8 cellular contexts compared by ENCODE assay signal in genomic region chr18:76398899-76399612, GRCh38.
DNase-seq lines count a peak whose midpoint lies in the region; ATAC-seq, FAIRE-seq and TF ChIP-seq lines count a peak whose summit lies in the region.

No MANE protein-coding gene starts in this region.

- intact Hi-C loops in endothelial cell of umbilical vein (cut with micrococcal nuclease): loop anchor here (1.0 kb wide), 3 partner anchors 221 to 310 kb away; no protein-coding TSS in a partner anchor
- intact Hi-C loops in mucosa of descending colon (cut with DNase I, micrococcal nuclease): loop anchor here (5.0 to 10.0 kb wide), 2 partner anchors 288 to 306 kb away; no protein-coding TSS in a partner anchor

- H3K36me3 ChIP-seq in NT2/D1 (ENCODE audit: insufficient read depth, insufficient read length, low read length) (no peaks in the 10 kb centered on the region), endothelial cell of umbilical vein (ENCODE audit: control insufficient read depth in 2 of 2, extremely low read depth in 1 of 2, insufficient read depth in 2 of 2, low read length in 2 of 2) (no peaks in the 10 kb centered on the region), mucosa of descending colon (ENCODE audit: low read depth) (no peaks in the 10 kb centered on the region)

- H4K20me1 ChIP-seq in endothelial cell of umbilical vein (replicated peaks; ENCODE audit: control insufficient read depth, extremely low read depth, insufficient read depth, low read length): no peaks in the 10 kb centered on the region

- no peaks in the 10 kb centered on the region for H3K27me3 ChIP-seq in NT2/D1 (ENCODE audit: insufficient read depth, insufficient read length)
- no peaks in the 10 kb centered on the region for H3K27me3 ChIP-seq in endothelial cell of umbilical vein (ENCODE audit: control insufficient read depth in 2 of 2, insufficient read depth in 2 of 2, low read length in 2 of 2)

- H3K9me1 ChIP-seq in endothelial cell of umbilical vein (replicated peaks; ENCODE audit: control insufficient read depth, extremely low read depth, insufficient read depth, low read length): no peaks in the 10 kb centered on the region

- DNase-seq in D341Med (ENCODE audit: low spot score) (peak; percentile 95), HPDE6-E6E7 (ENCODE audit: extremely low spot score) (peak; percentile 86), NT2/D1 (ENCODE audit: low read depth, low spot score) (peak; percentile 57), endothelial cell of umbilical vein (ENCODE audit: low read depth, low spot score) (peak; percentile 66), mucosa of descending colon (peak; percentile 83 to 88 (median 85))
- DNase-seq in activated CD8-positive, alpha-beta memory T cell treated with anti-CD3 and anti-CD28 coated beads, Interleukin-2, amount 50 U/mL, for 1 hour (ENCODE audit: extremely low read depth): peak; percentile 48
- peak; percentile 87 for DNase-seq in stimulated activated CD8-positive, alpha-beta memory T cell treated with anti-CD3 and anti-CD28 coated beads, Interleukin-4, amount 100 ng/mL, for 48 hours

- dilution Hi-C loops in endothelial cell of umbilical vein (cut with MboI; ENCODE audit: extremely low pct_ligation_motif_present, low sequenced_read_pairs): no loop called here

- ATAC-seq in GM21381 (IDR thresholded peaks at IDR 0.05; ENCODE audit: unreplicated experiment) (peak; percentile 95), mucosa of descending colon (peak; percentile 96)

- TF ChIP-seq POLR2A in endothelial cell of umbilical vein (IDR thresholded peaks at IDR 0.05; ENCODE audit: low read depth, low read length): no peak

- TF ChIP-seq CTCF in endothelial cell of umbilical vein (IDR thresholded peaks at IDR 0.05; ENCODE audit: extremely low read depth in 1 of 2, insufficient read depth in 1 of 2, low read depth in 1 of 2, low read length in 2 of 2) (peak; percentile 87 to 97), mucosa of descending colon (IDR thresholded peaks at IDR 0.05) (peak; percentile 95)

- no peak overlapping the region for H3K9ac ChIP-seq in NT2/D1 (ENCODE audit: insufficient read length, low read depth)
- H3K9ac ChIP-seq in endothelial cell of umbilical vein (replicated peaks; ENCODE audit: extremely low read depth, insufficient read depth, low read length): no peak overlapping the region

- CTCF ChIA-PET in endothelial cell of umbilical vein (lab: Charles Lee): interaction anchor here (0.6 to 6.8 kb wide), 26 partner anchors 9 to 332 kb away, joined by 3 to 169 read pairs (median 4); no protein-coding TSS in a partner anchor

- POLR2A ChIA-PET in endothelial cell of umbilical vein (lab: Charles Lee): no interaction called here

- H3K4me3 ChIP-seq in NT2/D1 (ENCODE audit: insufficient read length, low read depth) (no peak overlapping the region), endothelial cell of umbilical vein (replicated peaks in 1 of 3; ENCODE audit: insufficient read depth in 1 of 3, low read depth in 1 of 3, low read length in 3 of 3) (no peak overlapping the region), mucosa of descending colon (no peak overlapping the region)

- BruUV-seq in endothelial cell of umbilical vein (replicated peaks; lab: Mats Ljungman, UMichigan): no TSS peak

- H3K79me2 ChIP-seq in endothelial cell of umbilical vein (ENCODE audit: control insufficient read depth, insufficient read depth, low read length): no peaks in the 10 kb centered on the region

- H3K9me3 ChIP-seq in NT2/D1 (ENCODE audit: insufficient read depth, low read length): no peaks in the 10 kb centered on the region
- H3K9me3 ChIP-seq in endothelial cell of umbilical vein (replicated peaks; ENCODE audit: control insufficient read depth, insufficient read depth, low read length): no peaks in the 10 kb centered on the region
- H3K9me3 ChIP-seq in mucosa of descending colon: no peaks in the 10 kb centered on the region

- H3K4me1 ChIP-seq in NT2/D1 (ENCODE audit: insufficient read depth, insufficient read length) (no peaks in the 10 kb centered on the region), endothelial cell of umbilical vein (ENCODE audit: control insufficient read depth, extremely low read depth, insufficient read depth, low read length) (no peaks in the 10 kb centered on the region), mucosa of descending colon (ENCODE audit: low read depth) (no peaks in the 10 kb centered on the region)

- H2AFZ ChIP-seq in endothelial cell of umbilical vein (ENCODE audit: low read depth, low read length): no peak overlapping the region

- no peak overlapping the region for H3K27ac ChIP-seq in endothelial cell of umbilical vein (ENCODE audit: insufficient read depth, low read depth, low read length)

- H3K4me2 ChIP-seq in endothelial cell of umbilical vein (ENCODE audit: insufficient read depth, low read length): no peak overlapping the region

- peak; percentile 95 for FAIRE-seq in endothelial cell of umbilical vein (lab: Jason Lieb, UNC)

TF ChIP-seq in endothelial cell of umbilical vein, 7 proteins besides CTCF, POLR2A, EP300 and RAD21:
- TF ChIP-seq MYC (IDR thresholded peaks at IDR 0.05; ENCODE audit: low read depth, low read length): no peak
- no peak for TF ChIP-seq MAX (IDR thresholded peaks at IDR 0.05; ENCODE audit: insufficient read depth, insufficient read length)
- no peak for TF ChIP-seq JUN (IDR thresholded peaks at IDR 0.05; ENCODE audit: borderline replicate concordance, insufficient read depth, insufficient read length, low read depth)
- TF ChIP-seq POLR2AphosphoS5 (IDR thresholded peaks at IDR 0.05; ENCODE audit: insufficient read depth, low read depth, low read length): no peak
- no peak for TF ChIP-seq GATA2 (IDR thresholded peaks at IDR 0.05; ENCODE audit: insufficient read depth, insufficient read length, low read depth, low read length)
- no peak for TF ChIP-seq EZH2 (IDR thresholded peaks at IDR 0.05; ENCODE audit: borderline replicate concordance, low read depth, low read length, severe bottlenecking)
- no peak for TF ChIP-seq FOS (IDR thresholded peaks at IDR 0.05; ENCODE audit: borderline replicate concordance, insufficient read depth, low read length)
TF ChIP-seq in endothelial cell of umbilical vein: peak in this region for 0.
